ENCODE assay signal across 8 cellular contexts in the genomic region with DNA sequence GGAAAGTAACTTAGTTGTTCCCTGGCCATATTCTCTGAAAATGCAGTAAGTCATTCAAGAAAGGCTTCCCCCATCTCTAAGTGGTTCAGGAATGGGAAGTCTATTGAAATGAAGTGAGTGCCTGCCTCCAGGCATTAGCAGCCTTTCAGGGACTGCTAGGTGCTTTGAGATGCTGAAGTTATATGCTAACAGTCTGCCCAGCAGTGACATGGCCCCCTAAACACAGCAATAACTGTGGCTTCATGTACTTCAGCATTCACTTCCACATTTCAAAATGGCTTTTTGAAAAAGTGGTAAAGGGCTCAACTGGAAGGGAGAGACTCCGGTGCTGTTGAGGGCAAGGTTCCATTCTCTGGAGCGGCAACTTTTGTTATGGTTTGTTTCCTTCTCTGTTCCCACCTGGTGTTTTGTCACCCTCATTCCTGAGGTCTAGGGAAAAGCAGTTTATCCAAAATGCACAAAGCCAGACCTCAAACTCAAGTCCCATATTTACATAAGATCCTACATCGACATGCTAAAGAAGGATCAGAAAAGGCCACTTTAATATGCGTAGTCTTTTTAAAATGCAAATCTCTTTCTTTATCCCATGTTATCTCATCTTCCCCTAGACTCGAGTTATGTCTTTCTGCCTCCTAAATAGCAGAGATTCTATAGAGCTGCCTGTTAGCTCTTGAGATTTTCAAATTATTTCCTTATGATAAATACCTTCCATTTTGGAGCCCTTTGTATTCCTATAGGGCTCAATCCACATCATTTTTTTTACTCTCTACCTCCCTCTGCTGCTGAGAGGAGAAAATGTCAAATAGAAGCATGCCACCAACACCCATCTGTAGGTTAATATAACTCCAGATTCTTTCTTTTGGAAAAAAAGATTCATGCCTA. TPM values are rescaled to one million over a fixed set of nuclear protein-coding genes. Genes with fewer than 3 reads are reported as not detected.
DNase-seq lines count a peak whose midpoint lies in the region; ATAC-seq and TF ChIP-seq lines count a peak whose summit lies in the region.

No MANE protein-coding gene starts in this region.

- DNase-seq in SHP77 (lab: John Stamatoyannopoulos, UW) (peak; percentile 3 to 11), SHP77 treated with DMSO at 0.1 percent for 48 hours (lab: John Stamatoyannopoulos, UW) (no peak), OCI-M1 (lab: John Stamatoyannopoulos, UW) (peak; percentile 70), cerebellum (ENCODE audit: low spot score) (peak; percentile 43), right lobe of liver (no peak), occipital lobe (lab: John Stamatoyannopoulos, UW) (no peak)

- no peaks in the 10 kb centered on the region for H3K36me3 ChIP-seq in HUES6 (ENCODE audit: control insufficient read depth, insufficient read depth, low read length)
- H3K36me3 ChIP-seq in right lobe of liver = no peaks in the 10 kb centered on the region

- H3K9me3 ChIP-seq in HUES6 (ENCODE audit: control insufficient read depth, insufficient read depth, low read depth, low read length) (no peaks in the 10 kb centered on the region), right lobe of liver (no peaks in the 10 kb centered on the region)

- no peak overlapping the region for H3K9ac ChIP-seq in HUES6 (ENCODE audit: low read length)

- intact Hi-C loops in right lobe of liver (cut with DNase I) = loop anchor here (5.0 kb wide), 2 partner anchors 76 to 116 kb away; a partner anchor contains a TSS

- H3K4me1 ChIP-seq in HUES6 (ENCODE audit: control insufficient read depth, insufficient read depth, low read length) = peaks cover 23% of the 10 kb centered on the region
- no peaks in the 10 kb centered on the region for H3K4me1 ChIP-seq in right lobe of liver

- H3K27ac ChIP-seq in HUES6 (ENCODE audit: low read depth, low read length) (no peak overlapping the region), right lobe of liver (no peak overlapping the region)

- H3K27me3 ChIP-seq in HUES6 (ENCODE audit: control insufficient read depth, insufficient read depth, low read length) (no peaks in the 10 kb centered on the region), right lobe of liver (no peaks in the 10 kb centered on the region)

- TF ChIP-seq POLR2A in right lobe of liver (IDR thresholded peaks at IDR 0.05) = no peak

- 60% methylated on average over 5 of the region's 5 CpGs for WGBS in right lobe of liver (ENCODE audit: insufficient coverage, low coverage, low lambda C conversion rate, missing lambda C conversion rate)

- ATAC-seq in right lobe of liver (peak; percentile 87 to 91 (median 89)), GM19467 (IDR thresholded peaks at IDR 0.05; ENCODE audit: unreplicated experiment) (no peak)

- H3K4me3 ChIP-seq in HUES6 (ENCODE audit: low read depth, low read length) (0 out of 2 replicates have a peak overlapping the region, but pooled peaks have one; percentile 5), right lobe of liver (no peak overlapping the region)

- TF ChIP-seq CTCF in right lobe of liver (IDR thresholded peaks at IDR 0.05) = peak; percentile 66 to 83 (median 68)

RNA-seq across cellular contexts. Expression of a gene that starts 34.2 kb away (rescaled TPM):
- total RNA-seq in cerebellum (5.5 TPM), right lobe of liver (1 to 10 TPM in 5 of 6 experiments, under 1 TPM in 1; 0.53 to 2.0 (median 1.2) TPM), occipital lobe (8.4 TPM)

Comparison
In these comparisons a context has a peak if more than half of its experiments do, and no peak if none do; other contexts are left out.
1. DNase-seq: peak in SHP77 (2 of 2), OCI-M1 (single experiment) and cerebellum (single experiment); none in SHP77 treated with DMSO at 0.1 percent for 48 hours (single experiment), right lobe of liver (0 of 3) and occipital lobe (single experiment).